Comparison of ENCODE assay signal across 19 cellular contexts in the genomic region with DNA sequence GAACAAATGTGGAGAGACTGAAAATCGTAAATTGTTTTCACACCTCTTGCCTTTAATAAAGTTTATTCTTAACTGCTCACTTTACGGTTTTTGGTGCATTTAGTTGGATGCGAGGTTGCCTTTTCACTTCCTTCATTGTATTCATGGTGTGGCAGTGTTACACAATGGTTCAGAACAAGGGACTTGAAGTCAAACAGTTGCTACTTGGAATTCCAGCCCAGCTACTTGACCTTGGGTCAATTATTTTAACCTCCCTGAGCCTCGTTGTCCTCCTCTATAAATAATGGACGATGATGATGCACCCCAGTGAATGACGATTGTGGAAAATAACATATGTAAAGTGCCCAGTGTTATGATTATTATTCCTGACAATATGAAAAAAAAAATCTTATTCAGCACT.
DNase-seq lines count a peak whose midpoint lies in the region; ATAC-seq, FAIRE-seq and TF ChIP-seq lines count a peak whose summit lies in the region.
"Had no signal": no experiment of that assay in that cellular context is flagged by ENCODE, and none has a peak within 500 bp of the region (broad histone marks: within the 10 kb centered on the region; RNA-seq: fewer than 3 reads in every experiment).

No MANE protein-coding gene starts in this region.

- H3K9me3 ChIP-seq in astrocyte (ENCODE audit: insufficient read depth, low read depth, low read length) (no peaks in the 10 kb centered on the region), lower lobe of right lung (no peaks in the 10 kb centered on the region), upper lobe of right lung (no peaks in the 10 kb centered on the region)
- H3K9me3 ChIP-seq: BLaER1, Caco-2 had no signal

- intact Hi-C loops in lower lobe of right lung (cut with DNase I): no loop called here
- intact Hi-C loops in upper lobe of right lung (cut with DNase I): no loop called here

- H3K4me3 Mint-ChIP-seq in astrocyte (ENCODE audit: unreplicated experiment): no peak overlapping the region
- H3K4me3 Mint-ChIP-seq: CD8-positive, alpha-beta memory T cell had no signal

- no peaks in the 10 kb centered on the region for H3K27me3 Mint-ChIP-seq in astrocyte (ENCODE audit: low read depth, unreplicated experiment)

- H3K4me1 Mint-ChIP-seq in astrocyte (ENCODE audit: low read depth, unreplicated experiment): peaks cover 6% of the 10 kb centered on the region

- H3K27ac ChIP-seq in astrocyte (ENCODE audit: low read depth, low read length) (no peak overlapping the region), lower lobe of right lung (no peak overlapping the region), upper lobe of right lung (no peak overlapping the region)
- H3K27ac ChIP-seq: BLaER1, GM23248 had no signal

- TF ChIP-seq CTCF in astrocyte (IDR thresholded peaks at IDR 0.05; ENCODE audit: insufficient read depth, low read depth, low read length): no peak
- TF ChIP-seq CTCF in lower lobe of right lung (IDR thresholded peaks at IDR 0.05): no peak
- TF ChIP-seq CTCF in upper lobe of right lung (IDR thresholded peaks at IDR 0.05): no peak

- no peaks in the 10 kb centered on the region for H3K27me3 ChIP-seq in astrocyte (ENCODE audit: insufficient read depth, low read length)
- no peaks in the 10 kb centered on the region for H3K27me3 ChIP-seq in lower lobe of right lung (ENCODE audit: low read depth)
- no peaks in the 10 kb centered on the region for H3K27me3 ChIP-seq in upper lobe of right lung
- H3K27me3 ChIP-seq: BLaER1 had no signal

- no peaks in the 10 kb centered on the region for H3K36me3 Mint-ChIP-seq in astrocyte (ENCODE audit: low read depth, unreplicated experiment)
- H3K36me3 Mint-ChIP-seq: CD8-positive, alpha-beta memory T cell had no signal

- H3K9ac ChIP-seq in astrocyte (ENCODE audit: low read length): no peak overlapping the region
- H3K9ac ChIP-seq: BLaER1, GM23248 had no signal

- H3K4me3 ChIP-seq in astrocyte (ENCODE audit: insufficient read depth, low read depth, low read length): no peak overlapping the region
- no peak overlapping the region for H3K4me3 ChIP-seq in lower lobe of right lung
- H3K4me3 ChIP-seq in upper lobe of right lung: no peak overlapping the region
- H3K4me3 ChIP-seq: BLaER1, GM23248 had no signal

- ATAC-seq in lower lobe of right lung (peak; percentile 73 to 80), upper lobe of right lung (peak; percentile 76), GM18873 (IDR thresholded peaks at IDR 0.05; ENCODE audit: low FRiP score, unreplicated experiment) (no peak)
- ATAC-seq: HCT116 had no signal

- no peaks in the 10 kb centered on the region for H4K20me1 ChIP-seq in astrocyte (ENCODE audit: insufficient read depth, low read length)
- H4K20me1 ChIP-seq: BLaER1 had no signal

- no peak overlapping the region for H2AFZ ChIP-seq in astrocyte (ENCODE audit: low read depth, low read length)
- H2AFZ ChIP-seq: GM23248 had no signal

- no peak overlapping the region for H3K4me2 ChIP-seq in astrocyte (ENCODE audit: low read length)
- H3K4me2 ChIP-seq: BLaER1 had no signal

- H3K4me1 ChIP-seq in astrocyte (ENCODE audit: insufficient read depth, low read length) (peaks cover 3% of the 10 kb centered on the region), lower lobe of right lung (peaks cover 45% of the 10 kb centered on the region), upper lobe of right lung (peaks cover 45% of the 10 kb centered on the region)
- H3K4me1 ChIP-seq: BLaER1 had no signal

- DNase-seq in NOMO-1 treated with DMSO at 0.1 percent for 48 hours (lab: John Stamatoyannopoulos, UW; ENCODE audit: unreplicated experiment): peak; percentile 33
- no peak for DNase-seq in NOMO-1 treated with dmso at 0.1 percent for 144 hours (lab: John Stamatoyannopoulos, UW; ENCODE audit: unreplicated experiment)
- DNase-seq in astrocyte (ENCODE audit: low read depth): no peak
- DNase-seq in lower lobe of right lung: no peak
- no peak for DNase-seq in upper lobe of right lung
- no peak for DNase-seq in GM19239 (ENCODE audit: insufficient read length, low spot score)
- no peak for DNase-seq in T-helper 9 cell
- DNase-seq: 8988T; AML-193; Caco-2; CD8-positive, alpha-beta memory T cell; DMS53; GF-D8; GM23248 had no signal

- no peaks in the 10 kb centered on the region for H3K79me2 ChIP-seq in astrocyte (ENCODE audit: insufficient read depth, low read length)

- no peak overlapping the region for H3K27ac Mint-ChIP-seq in astrocyte (ENCODE audit: unreplicated experiment)
- H3K27ac Mint-ChIP-seq: CD8-positive, alpha-beta memory T cell had no signal

- H3K9me3 Mint-ChIP-seq in astrocyte (ENCODE audit: unreplicated experiment): no peaks in the 10 kb centered on the region
- H3K9me3 Mint-ChIP-seq: CD8-positive, alpha-beta memory T cell had no signal

- no peaks in the 10 kb centered on the region for H3K36me3 ChIP-seq in astrocyte (ENCODE audit: insufficient read depth, low read length)
- H3K36me3 ChIP-seq in lower lobe of right lung: no peaks in the 10 kb centered on the region
- no peaks in the 10 kb centered on the region for H3K36me3 ChIP-seq in upper lobe of right lung
- H3K36me3 ChIP-seq: BLaER1 had no signal

- FAIRE-seq in astrocyte (lab: Jason Lieb, UNC): peak; percentile 49
- no peak for FAIRE-seq in GM19239 (lab: Jason Lieb, UNC)
- FAIRE-seq: H54, HTR-8/SVneo had no signal
